Comparison of ENCODE assay signal across 16 cellular contexts in the genomic region with DNA sequence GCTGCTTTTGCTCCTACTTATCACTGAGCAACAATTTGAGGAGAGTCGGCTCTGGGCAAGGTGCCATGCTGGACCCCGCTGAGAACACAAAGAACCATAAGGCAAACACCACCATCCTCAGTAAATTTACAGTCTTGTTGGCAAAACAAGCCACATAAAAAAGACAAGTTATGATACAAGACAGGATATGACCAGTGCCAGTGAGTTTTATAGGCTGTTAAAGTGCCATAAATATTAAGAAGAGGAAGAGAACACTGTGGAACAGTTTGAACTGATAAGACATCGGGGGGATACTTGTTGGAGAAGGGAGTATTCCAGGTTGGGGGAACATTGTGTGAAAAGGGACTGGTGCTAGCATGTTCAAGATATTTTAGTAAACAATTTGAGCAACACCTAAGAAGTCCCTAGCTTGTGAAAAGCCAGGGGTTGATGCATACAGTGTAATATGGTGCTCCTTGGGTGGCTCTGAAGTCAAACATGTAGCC. TPM values are rescaled to one million over a fixed set of nuclear protein-coding genes. Genes with fewer than 3 reads are reported as not detected.
DNase-seq lines count a peak whose midpoint lies in the region; TF ChIP-seq lines count a peak whose summit lies in the region.
"Had no signal": no experiment of that assay in that cellular context is flagged by ENCODE, and none has a peak within 500 bp of the region (broad histone marks: within the 10 kb centered on the region; RNA-seq: fewer than 3 reads in every experiment).

No MANE protein-coding gene starts in this region.

- POLR2A ChIA-PET in GM10248 (lab: Yijun Ruan, JAX), result no interaction called here

- CTCF ChIA-PET in activated naive CD4-positive, alpha-beta T cell treated with anti-CD3 and anti-CD28 coated beads for 36 hours (lab: Charles Lee), result interaction anchor here (1.0 to 3.6 kb wide), 6 partner anchors 8 to 73 kb away, joined by 3 to 18 read pairs (median 5); no protein-coding TSS in a partner anchor
- CTCF ChIA-PET in GM10248 (lab: Yijun Ruan, JAX), result interaction anchor here (2.8 to 8.5 kb wide), 2 partner anchors 27 to 32 kb away, joined by 20 to 64 read pairs; no protein-coding TSS in a partner anchor

- H3K27me3 Mint-ChIP-seq in activated naive CD4-positive, alpha-beta T cell treated with anti-CD3 and anti-CD28 coated beads for 36 hours (ENCODE audit: low read depth), result no peaks in the 10 kb centered on the region

- no peak for TF ChIP-seq CTCF in GM10248 (IDR thresholded peaks at IDR 0.05; ENCODE audit: control extremely low read depth, extremely low read depth, low read depth, missing control alignments)

- peak overlapping the region; percentile 73 for H3K27ac Mint-ChIP-seq in activated naive CD4-positive, alpha-beta T cell treated with anti-CD3 and anti-CD28 coated beads for 36 hours

- WGBS in thymus, result 25% methylated on average over 3 of the region's 3 CpGs

- intact Hi-C loops in activated naive CD4-positive, alpha-beta T cell treated with anti-CD3 and anti-CD28 coated beads for 36 hours (cut with micrococcal nuclease), result no loop called here

- DNase-seq in activated naive CD4-positive, alpha-beta T cell treated with anti-CD3 and anti-CD28 coated beads for 36 hours, result no peak
- no peak for DNase-seq in activated naive CD4-positive, alpha-beta T cell treated with Interleukin-2 at 50 U/mL for 16 hours
- DNase-seq in NCI-H69 (lab: John Stamatoyannopoulos, UW), result peak; percentile 77
- DNase-seq in effector memory CD4-positive, alpha-beta T cell, result no peak
- DNase-seq in GM10248 (ENCODE audit: extremely low spot score), result no peak
- no peak for DNase-seq in GDM1 (lab: John Stamatoyannopoulos, UW)
- no peak for DNase-seq in NCI-H1436 treated with DMSO at 0.1 percent for 48 hours (lab: John Stamatoyannopoulos, UW)
- DNase-seq: activated CD4-positive, CD25-positive, alpha-beta regulatory T cell; C1 segment of cervical spinal cord; cerebellar nuclear complex; heart left ventricle; left cardiac atrium; stimulated activated CD4-positive, alpha-beta T cell treated with anti-CD3 and anti-CD28 coated beads, Interleukin-4, amount 100 ng/mL, for 4 hours had no signal

- H3K27ac ChIP-seq in effector memory CD4-positive, alpha-beta T cell (ENCODE audit: insufficient read depth, low read length, poor library complexity, severe bottlenecking), result peak overlapping the region; percentile 44
- H3K27ac ChIP-seq in thymus (ENCODE audit: low read depth), result peak overlapping the region; percentile 15
- H3K27ac ChIP-seq: SK-N-MC had no signal

- H3K36me3 Mint-ChIP-seq in activated naive CD4-positive, alpha-beta T cell treated with anti-CD3 and anti-CD28 coated beads for 36 hours (ENCODE audit: low read depth), result peaks cover 14% of the 10 kb centered on the region

- peak overlapping the region; percentile 23 for H3K4me3 Mint-ChIP-seq in activated naive CD4-positive, alpha-beta T cell treated with anti-CD3 and anti-CD28 coated beads for 36 hours

- H3K9me3 ChIP-seq in effector memory CD4-positive, alpha-beta T cell (ENCODE audit: control insufficient read depth, low read length), result no peaks in the 10 kb centered on the region
- no peaks in the 10 kb centered on the region for H3K9me3 ChIP-seq in thymus (ENCODE audit: control insufficient read depth)
- H3K9me3 ChIP-seq: heart left ventricle had no signal

- H3K4me1 Mint-ChIP-seq in activated naive CD4-positive, alpha-beta T cell treated with anti-CD3 and anti-CD28 coated beads for 36 hours (ENCODE audit: low read depth), result peaks cover 72% of the 10 kb centered on the region

- H3K27me3 ChIP-seq in effector memory CD4-positive, alpha-beta T cell (replicated peaks; ENCODE audit: control insufficient read depth, insufficient read depth, low read length, poor library complexity, severe bottlenecking), result no peaks in the 10 kb centered on the region
- H3K27me3 ChIP-seq in thymus (ENCODE audit: control insufficient read depth, insufficient read depth), result no peaks in the 10 kb centered on the region
- H3K27me3 ChIP-seq: heart left ventricle had no signal

- peaks cover 41% of the 10 kb centered on the region for H3K4me1 ChIP-seq in effector memory CD4-positive, alpha-beta T cell (ENCODE audit: control insufficient read depth, insufficient read depth, low read length, poor library complexity, severe bottlenecking)
- H3K4me1 ChIP-seq in thymus (ENCODE audit: control insufficient read depth, insufficient read depth, low read length), result no peaks in the 10 kb centered on the region

- H3K4me3 ChIP-seq in effector memory CD4-positive, alpha-beta T cell (ENCODE audit: insufficient read depth, low read depth, low read length, poor library complexity, severe bottlenecking), result no peak overlapping the region
- H3K4me3 ChIP-seq in thymus (ENCODE audit: low read length), result no peak overlapping the region
- H3K4me3 ChIP-seq: heart left ventricle, SK-N-MC had no signal

- no peaks in the 10 kb centered on the region for H3K9me3 Mint-ChIP-seq in activated naive CD4-positive, alpha-beta T cell treated with anti-CD3 and anti-CD28 coated beads for 36 hours

- H3K36me3 ChIP-seq in effector memory CD4-positive, alpha-beta T cell (ENCODE audit: control insufficient read depth, insufficient read depth, low read length), result peaks cover 4% of the 10 kb centered on the region
- no peaks in the 10 kb centered on the region for H3K36me3 ChIP-seq in thymus (ENCODE audit: control insufficient read depth, insufficient read depth)
- H3K36me3 ChIP-seq: heart left ventricle had no signal

RNA-seq across cellular contexts. Expression of a gene that starts 25.3 kb away (rescaled TPM):
- total RNA-seq in activated naive CD4-positive, alpha-beta T cell treated with anti-CD3 and anti-CD28 coated beads for 36 hours, result 100 to 1,000 TPM; 111 to 116 TPM
- polyA plus RNA-seq in thymus, result 27.4 TPM
- total RNA-seq: HT1080 had no signal
